ENCODE assay signal across 11 cellular contexts in the genomic region with DNA sequence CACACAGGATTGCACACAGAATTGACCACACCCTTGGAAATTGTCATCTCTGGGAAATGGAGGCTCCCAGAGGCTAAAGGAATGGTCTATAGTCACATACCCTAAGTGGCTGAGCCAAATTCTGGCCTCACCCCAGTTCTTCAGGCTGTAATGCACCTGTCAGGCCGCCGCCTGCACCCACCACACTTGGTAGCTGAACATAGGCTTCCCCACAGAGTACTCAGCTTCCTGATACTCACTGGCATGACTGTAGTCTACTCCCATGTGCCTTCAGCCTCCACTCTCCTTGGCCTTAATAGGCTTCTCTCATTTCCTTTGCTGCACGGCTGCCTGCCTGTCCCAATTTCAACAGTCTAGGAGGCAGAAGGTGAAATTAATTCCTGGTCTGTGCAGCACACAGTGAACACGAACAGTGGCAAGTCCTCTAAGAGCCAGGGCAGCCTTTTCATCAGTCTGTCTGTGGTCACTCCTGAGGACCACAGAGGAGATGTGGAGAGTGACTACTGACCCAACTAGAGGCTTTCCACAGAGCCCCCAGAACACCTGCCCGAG.
"Had no signal": no experiment of that assay in that cellular context is flagged by ENCODE, and none has a peak within 500 bp of the region (broad histone marks: within the 10 kb centered on the region; RNA-seq: fewer than 3 reads in every experiment).

No MANE protein-coding gene starts in this region.

- H3K9me3 Mint-ChIP-seq: activated naive CD4-positive, alpha-beta T cell treated with anti-CD3 and anti-CD28 coated beads, Interleukin-2, amount 50 U/mL, for 72 hours had no signal

- ATAC-seq: activated naive CD4-positive, alpha-beta T cell treated with anti-CD3 and anti-CD28 coated beads, Interleukin-2, amount 50 U/mL, for 72 hours; left lung; naive thymus-derived CD4-positive, alpha-beta T cell had no signal

- H3K27me3 Mint-ChIP-seq: naive thymus-derived CD4-positive, alpha-beta T cell had no signal

- DNase-seq: activated CD4-positive, alpha-beta T cell treated with anti-CD3 and anti-CD28 coated beads, Interleukin-2, amount 50 U/mL, for 1 hour; brain microvascular endothelial cell; islet precursor cell; left lung; mammary epithelial cell; naive thymus-derived CD4-positive, alpha-beta T cell; stimulated activated CD4-positive, alpha-beta T cell treated with anti-CD3 and anti-CD28 coated beads, Interleukin-15, amount 100 ng/mL, for 24 hours; stimulated activated CD4-positive, alpha-beta T cell treated with anti-CD3 and anti-CD28 coated beads, Interleukin-4, amount 100 ng/mL, for 1 hour; stimulated activated naive CD4-positive, alpha-beta T cell; trophoblast cell had no signal
